ENCODE assay signal across 25 cellular contexts in genomic region chr6:161423271-161423670, GRCh38.
"Had no signal": no experiment of that assay in that cellular context is flagged by ENCODE, and none has a peak within 500 bp of the region (broad histone marks: within the 10 kb centered on the region; RNA-seq: fewer than 3 reads in every experiment).

No MANE protein-coding gene starts in this region.

- H3K27ac ChIP-seq: esophagus squamous epithelium, ovary, right lobe of liver, suprapubic skin had no signal

- H3K27me3 Mint-ChIP-seq: type B pancreatic cell had no signal

- H3K27ac Mint-ChIP-seq: effector memory CD8-positive, alpha-beta T cell; memory B cell; naive B cell; natural killer cell treated with Interleukin-12 subunit alpha and Interleukin-12 subunit beta and Interleukin-15 and Interleukin-18, amount 100 ng/mL, for 72 hours; stimulated activated naive CD8-positive, alpha-beta T cell treated with anti-CD3 and anti-CD28 coated beads, Interleukin-15, amount 100 ng/mL, for 72 hours; type B pancreatic cell had no signal

- H3K9me3 ChIP-seq: esophagus squamous epithelium, mucosa of descending colon, ovary, right lobe of liver, suprapubic skin had no signal

- H3K4me3 ChIP-seq: esophagus squamous epithelium, lung, mucosa of descending colon, ovary, right lobe of liver, suprapubic skin had no signal

- H3K4me3 Mint-ChIP-seq: effector memory CD8-positive, alpha-beta T cell; memory B cell; mesothelial cell of epicardium; naive B cell; natural killer cell treated with Interleukin-12 subunit alpha and Interleukin-12 subunit beta and Interleukin-15 and Interleukin-18, amount 100 ng/mL, for 72 hours; stimulated activated naive CD8-positive, alpha-beta T cell treated with anti-CD3 and anti-CD28 coated beads, Interleukin-15, amount 100 ng/mL, for 72 hours; type B pancreatic cell had no signal

- H3K27me3 ChIP-seq: esophagus squamous epithelium, ovary, right lobe of liver, suprapubic skin had no signal

- H3K4me1 ChIP-seq: right lobe of liver had no signal

- H3K9me3 Mint-ChIP-seq: effector memory CD8-positive, alpha-beta T cell; natural killer cell treated with Interleukin-12 subunit alpha and Interleukin-12 subunit beta and Interleukin-15 and Interleukin-18, amount 100 ng/mL, for 72 hours; stimulated activated naive CD8-positive, alpha-beta T cell treated with anti-CD3 and anti-CD28 coated beads, Interleukin-15, amount 100 ng/mL, for 72 hours had no signal

- DNase-seq: cortex of kidney; effector memory CD8-positive, alpha-beta T cell; erythroblast; esophagus squamous epithelium; hypothalamus; mucosa of descending colon; naive B cell; nucleus accumbens; ovary; right lobe of liver; small intestine; stimulated activated CD4-positive, alpha-beta T cell treated with anti-CD3 and anti-CD28 coated beads, Interleukin-15, amount 100 ng/mL, for 24 hours; stimulated activated CD4-positive, alpha-beta T cell treated with anti-CD3 and anti-CD28 coated beads, Interleukin-2, amount 100 ng/mL, for 48 hours; stimulated activated naive CD4-positive, alpha-beta T cell; stimulated activated naive CD8-positive, alpha-beta T cell treated with anti-CD3 and anti-CD28 coated beads, Interleukin-15, amount 100 ng/mL, for 72 hours had no signal

- H3K36me3 ChIP-seq: esophagus squamous epithelium, ovary, right lobe of liver, suprapubic skin had no signal

- ATAC-seq: effector memory CD8-positive, alpha-beta T cell; left lobe of liver; mucosa of descending colon; natural killer cell treated with Interleukin-12 subunit alpha and Interleukin-12 subunit beta and Interleukin-15 and Interleukin-18, amount 100 ng/mL, for 72 hours; right lobe of liver; stimulated activated naive CD8-positive, alpha-beta T cell treated with anti-CD3 and anti-CD28 coated beads, Interleukin-15, amount 100 ng/mL, for 72 hours had no signal

- H3K4me1 Mint-ChIP-seq: memory B cell; naive B cell; stimulated activated naive CD8-positive, alpha-beta T cell treated with anti-CD3 and anti-CD28 coated beads, Interleukin-15, amount 100 ng/mL, for 72 hours had no signal

- H3K36me3 Mint-ChIP-seq: mesothelial cell of epicardium; naive B cell; natural killer cell treated with Interleukin-12 subunit alpha and Interleukin-12 subunit beta and Interleukin-15 and Interleukin-18, amount 100 ng/mL, for 72 hours; type B pancreatic cell had no signal

- FAIRE-seq: endometrium, frontal cortex, keratinocyte, small intestine had no signal
